ENCODE assay signal across 8 cellular contexts in the genomic region with DNA sequence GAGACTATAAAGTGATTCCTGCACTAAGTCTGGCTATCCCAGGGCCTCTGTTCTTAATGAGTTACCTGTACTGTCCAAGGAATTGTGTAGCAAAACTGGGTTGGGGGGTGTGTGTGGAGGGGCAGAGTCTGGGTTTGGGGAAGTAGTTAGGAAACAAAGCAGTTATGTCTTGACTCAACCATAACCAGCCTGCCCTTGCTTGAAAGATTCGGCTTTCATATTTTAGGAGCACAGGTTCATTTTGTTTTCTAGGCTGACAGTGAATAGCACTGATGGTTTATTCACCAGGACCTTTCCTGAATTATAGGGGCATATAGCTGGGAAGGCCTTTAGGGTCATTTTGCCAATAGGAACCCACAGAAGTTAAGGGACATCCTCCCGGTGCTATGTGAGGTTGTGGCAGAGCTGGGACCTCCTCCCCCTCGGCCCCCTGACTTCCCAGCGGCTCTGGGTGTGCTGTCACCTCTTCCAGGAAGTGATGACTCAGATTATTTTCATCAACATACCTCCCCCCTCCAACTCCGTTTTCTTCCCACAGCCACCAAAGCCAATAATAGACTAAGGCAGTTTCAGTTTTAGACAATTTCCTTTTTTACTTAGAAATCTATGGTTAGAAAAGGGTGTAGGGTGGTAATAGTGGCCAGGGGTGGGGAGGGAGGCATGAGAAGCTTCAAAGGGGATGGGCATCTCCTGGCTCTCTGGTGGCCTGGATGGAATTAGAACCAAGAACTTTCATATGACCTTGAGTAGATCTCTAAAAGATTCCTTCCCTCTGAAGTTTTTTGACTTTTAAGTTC. TPM values are rescaled to one million over a fixed set of nuclear protein-coding genes. Genes with fewer than 3 reads are reported as not detected.
DNase-seq lines count a peak whose midpoint lies in the region; ATAC-seq and TF ChIP-seq lines count a peak whose summit lies in the region.

No MANE protein-coding gene starts in this region.

- H3K4me3 Mint-ChIP-seq in chondrocyte (ENCODE audit: unreplicated experiment), result peak overlapping the region; percentile 32
- H3K4me3 Mint-ChIP-seq in stimulated activated naive CD8-positive, alpha-beta T cell treated with anti-CD3 and anti-CD28 coated beads, Interleukin-15, Interleukin-2, amounts not matched to agents 100 ng/mL and 50 ng/mL, for 24 hours, result peak overlapping the region; percentile 51

- peak overlapping the region; percentile 90 for H3K27ac Mint-ChIP-seq in chondrocyte (ENCODE audit: unreplicated experiment)
- peak overlapping the region; percentile 88 for H3K27ac Mint-ChIP-seq in stimulated activated naive CD8-positive, alpha-beta T cell treated with anti-CD3 and anti-CD28 coated beads, Interleukin-15, Interleukin-2, amounts not matched to agents 100 ng/mL and 50 ng/mL, for 24 hours

- peak; percentile 39 for ATAC-seq in GM19324 (IDR thresholded peaks at IDR 0.05; ENCODE audit: low FRiP score, unreplicated experiment)
- peak; percentile 55 for ATAC-seq in HG03457 (IDR thresholded peaks at IDR 0.05; ENCODE audit: unreplicated experiment)

- peaks cover 43% of the 10 kb centered on the region for H3K4me1 Mint-ChIP-seq in chondrocyte (ENCODE audit: low read depth)
- H3K4me1 Mint-ChIP-seq in stimulated activated naive CD8-positive, alpha-beta T cell treated with anti-CD3 and anti-CD28 coated beads, Interleukin-15, Interleukin-2, amounts not matched to agents 100 ng/mL and 50 ng/mL, for 24 hours (ENCODE audit: low read depth), result peaks cover 97% of the 10 kb centered on the region

- in situ Hi-C loops in GM13977 (cut with MboI; ENCODE audit: low pct_unique_long_range_greater_than_20kb, low sequenced_read_pairs, unreplicated experiment), result no loop called here

- no peaks in the 10 kb centered on the region for H3K27me3 Mint-ChIP-seq in chondrocyte (ENCODE audit: low read depth)
- H3K27me3 Mint-ChIP-seq in stimulated activated naive CD8-positive, alpha-beta T cell treated with anti-CD3 and anti-CD28 coated beads, Interleukin-15, Interleukin-2, amounts not matched to agents 100 ng/mL and 50 ng/mL, for 24 hours, result no peaks in the 10 kb centered on the region

- peak; percentile 40 for DNase-seq in activated CD4-positive, CD25-positive, alpha-beta regulatory T cell treated with anti-CD3 and anti-CD28 coated beads, Interleukin-2, amount 50 U/mL, for 16 hours (ENCODE audit: low read depth, low spot score)
- DNase-seq in chondrocyte (ENCODE audit: low spot score) (no peak), myocyte (ENCODE audit: low read depth) (peak; percentile 47), GM13977 (ENCODE audit: low spot score) (no peak), NCI-H446 treated with DMSO at 0.1 percent for 48 hours (lab: John Stamatoyannopoulos, UW) (no peak)

- no peaks in the 10 kb centered on the region for H3K9me3 Mint-ChIP-seq in chondrocyte (ENCODE audit: low read depth)
- H3K9me3 Mint-ChIP-seq in stimulated activated naive CD8-positive, alpha-beta T cell treated with anti-CD3 and anti-CD28 coated beads, Interleukin-15, Interleukin-2, amounts not matched to agents 100 ng/mL and 50 ng/mL, for 24 hours, result no peaks in the 10 kb centered on the region

- TF ChIP-seq CTCF in chondrocyte (IDR thresholded peaks at IDR 0.05) (no peak), GM13977 (IDR thresholded peaks at IDR 0.05; ENCODE audit: extremely low read depth, insufficient read depth, missing control alignments) (no peak)

- peaks cover under 1% of the 10 kb centered on the region for H3K36me3 Mint-ChIP-seq in chondrocyte (ENCODE audit: low read depth)
- H3K36me3 Mint-ChIP-seq in stimulated activated naive CD8-positive, alpha-beta T cell treated with anti-CD3 and anti-CD28 coated beads, Interleukin-15, Interleukin-2, amounts not matched to agents 100 ng/mL and 50 ng/mL, for 24 hours (ENCODE audit: low read depth), result no peaks in the 10 kb centered on the region

RNA-seq across cellular contexts. Expression of a gene that starts 44.8 kb away (rescaled TPM):
- total RNA-seq in chondrocyte, result 28.8 to 44.5 TPM (median 29.3 TPM) in 3 replicates
- 2.2 and 3.3 TPM in 2 replicates for total RNA-seq in myocyte
- polyA plus RNA-seq in myocyte (2012), result 0.71 TPM

Comparison
In these comparisons a context has a peak if more than half of its experiments do, and no peak if none do; other contexts are left out.
1. DNase-seq: peak in activated CD4-positive, CD25-positive, alpha-beta regulatory T cell treated with anti-CD3 and anti-CD28 coated beads, Interleukin-2, amount 50 U/mL, for 16 hours (single experiment) and myocyte (single experiment); none in chondrocyte (single experiment), GM13977 (single experiment) and NCI-H446 treated with DMSO at 0.1 percent for 48 hours (single experiment).